In genomic region chr6:28090902-28091586, GRCh38 we compare ENCODE assay signal across 1 cellular context.
TF ChIP-seq lines count a peak whose summit lies in the region.

No MANE protein-coding gene starts in this region.

TF ChIP-seq in HepG2, 621 proteins besides CTCF, POLR2A, EP300 and RAD21:
- peak; percentile 63 for TF ChIP-seq AGO2 (optimal IDR thresholded peaks at IDR 0.05; ENCODE audit: low read depth, low read length)
- TF ChIP-seq PAXIP1 (CRISPR knock-in tag; conservative IDR thresholded peaks at IDR 0.05) = no peak
